In genomic region chr17:43701318-43701743, GRCh38 we compare ENCODE assay signal across 8 cellular contexts. TPM values are rescaled to one million over a fixed set of nuclear protein-coding genes. Genes with fewer than 3 reads are reported as not detected.
DNase-seq lines count a peak whose midpoint lies in the region; ATAC-seq, FAIRE-seq and TF ChIP-seq lines count a peak whose summit lies in the region.

No MANE protein-coding gene starts in this region.

- intact Hi-C loops in gastrocnemius medialis (cut with DNase I; ENCODE audit: low total_unique reads): no loop called here
- intact Hi-C loops in prostate gland (cut with DNase I): no loop called here

- peak overlapping the region; percentile 48 for H3K4me2 ChIP-seq in Loucy (ENCODE audit: low read depth, low read length, poor library complexity, severe bottlenecking)
- peak overlapping the region; percentile 24 for H3K4me2 ChIP-seq in skeletal muscle satellite cell (ENCODE audit: low read length)

- no peaks in the 10 kb centered on the region for H4K20me1 ChIP-seq in Loucy (ENCODE audit: insufficient read depth, low read length, poor library complexity, severe bottlenecking)

- FAIRE-seq in GM12891 (lab: Jason Lieb, UNC): peak; percentile 96

- H3K36me3 Mint-ChIP-seq in activated naive CD4-positive, alpha-beta T cell treated with anti-CD3 and anti-CD28 coated beads, Interleukin-2, amount 50 U/mL, for 72 hours: peaks cover 0 to 7% of the 10 kb centered on the region in 2 donors

- H3K9me3 Mint-ChIP-seq in activated naive CD4-positive, alpha-beta T cell treated with anti-CD3 and anti-CD28 coated beads, Interleukin-2, amount 50 U/mL, for 72 hours: no peaks in the 10 kb centered on the region

- H3K4me3 ChIP-seq in Loucy (ENCODE audit: low read length, poor library complexity, severe bottlenecking) (no peak overlapping the region), skeletal muscle satellite cell (ENCODE audit: low read length) (no peak overlapping the region), gastrocnemius medialis (no peak overlapping the region), prostate gland (no peak overlapping the region)

- WGBS in prostate gland: 80% methylated on average over 16 of the region's 16 CpGs

- H3K36me3 ChIP-seq in Loucy (ENCODE audit: insufficient read depth, low read length) (no peaks in the 10 kb centered on the region), skeletal muscle satellite cell (ENCODE audit: insufficient read depth, low read length) (no peaks in the 10 kb centered on the region), gastrocnemius medialis (no peaks in the 10 kb centered on the region), prostate gland (no peaks in the 10 kb centered on the region)

- ATAC-seq in activated naive CD4-positive, alpha-beta T cell treated with anti-CD3 and anti-CD28 coated beads, Interleukin-2, amount 50 U/mL, for 72 hours: peak; percentile 83 to 88
- no peak for ATAC-seq in gastrocnemius medialis

- TF ChIP-seq CTCF in Loucy (conservative IDR thresholded peaks at IDR 0.05; ENCODE audit: low read length) (no peak), gastrocnemius medialis (IDR thresholded peaks at IDR 0.05 in 4 of 5, conservative IDR thresholded peaks at IDR 0.05 in 1 of 5) (no peak), prostate gland (IDR thresholded peaks at IDR 0.05) (no peak)

- H2AFZ ChIP-seq in Loucy (ENCODE audit: low read length): no peak overlapping the region

- no peaks in the 10 kb centered on the region for H3F3A ChIP-seq in Loucy (ENCODE audit: low read depth)

- H3K27me3 ChIP-seq in Loucy (ENCODE audit: insufficient read depth, low read length, poor library complexity, severe bottlenecking) (peaks cover 40% of the 10 kb centered on the region), skeletal muscle satellite cell (ENCODE audit: control insufficient read depth, insufficient read depth, low read length) (peaks cover 18% of the 10 kb centered on the region), gastrocnemius medialis (no peaks in the 10 kb centered on the region), prostate gland (replicated peaks; ENCODE audit: insufficient read depth) (no peaks in the 10 kb centered on the region)

- peak overlapping the region in 1 of 2 donors; percentile 33 for H3K27ac Mint-ChIP-seq in activated naive CD4-positive, alpha-beta T cell treated with anti-CD3 and anti-CD28 coated beads, Interleukin-2, amount 50 U/mL, for 72 hours

- in situ Hi-C loops in gastrocnemius medialis (cut with MboI; ENCODE audit: low sequenced_read_pairs in 4 of 4): no loop called here

- TF ChIP-seq POLR2A in GM12891 (IDR thresholded peaks at IDR 0.05; ENCODE audit: low read depth, low read length) (no peak), gastrocnemius medialis (IDR thresholded peaks at IDR 0.05) (no peak), prostate gland (IDR thresholded peaks at IDR 0.05) (no peak)

- H3K9me2 ChIP-seq in Loucy (replicated peaks; ENCODE audit: low read depth, low read length): no peaks in the 10 kb centered on the region

- H3K27ac ChIP-seq in gastrocnemius medialis (peak overlapping the region in 1 of 4 donors; percentile 38), prostate gland (no peak overlapping the region)

- DNase-seq in GM12891 (ENCODE audit: insufficient read length, low spot score): peak; percentile 49
- DNase-seq in activated naive CD4-positive, alpha-beta T cell treated with anti-CD3 and anti-CD28 coated beads, Interleukin-2, amount 50 U/mL, for 72 hours (ENCODE audit: low spot score in 2 of 2): peak; percentile 51 to 72
- no peak for DNase-seq in gastrocnemius medialis
- DNase-seq in NCI-H774 (lab: John Stamatoyannopoulos, UW): no peak
- no peak for DNase-seq in DMS153 treated with DMSO at 0.1 percent for 48 hours (lab: John Stamatoyannopoulos, UW; ENCODE audit: unreplicated experiment)
- DNase-seq in prostate gland (ENCODE audit: low spot score): no peak

- no peaks in the 10 kb centered on the region for H3K9me3 ChIP-seq in Loucy (ENCODE audit: insufficient read depth, low read depth, low read length)
- H3K9me3 ChIP-seq in skeletal muscle satellite cell (replicated peaks; ENCODE audit: low read length): no peaks in the 10 kb centered on the region
- no peaks in the 10 kb centered on the region for H3K9me3 ChIP-seq in gastrocnemius medialis
- no peaks in the 10 kb centered on the region for H3K9me3 ChIP-seq in prostate gland

- H3K4me1 ChIP-seq in Loucy (ENCODE audit: insufficient read depth, low read length, poor library complexity, severe bottlenecking): peaks cover 10% of the 10 kb centered on the region
- peaks cover 25% of the 10 kb centered on the region for H3K4me1 ChIP-seq in skeletal muscle satellite cell (ENCODE audit: control insufficient read depth, insufficient read depth, low read length)
- H3K4me1 ChIP-seq in gastrocnemius medialis: peaks cover 5 to 18% of the 10 kb centered on the region in 2 donors
- H3K4me1 ChIP-seq in prostate gland (replicated peaks): no peaks in the 10 kb centered on the region

- H3K9ac ChIP-seq in Loucy (ENCODE audit: low read depth, low read length, poor library complexity, severe bottlenecking) (no peak overlapping the region), skeletal muscle satellite cell (ENCODE audit: low read depth, low read length) (peak overlapping the region; percentile 35)

- no peaks in the 10 kb centered on the region for H3K79me2 ChIP-seq in Loucy (ENCODE audit: insufficient read depth, low read length)

TF ChIP-seq in GM12891, 5 proteins besides CTCF, POLR2A, EP300 and RAD21:
- TF ChIP-seq POU2F2 (IDR thresholded peaks at IDR 0.05; ENCODE audit: low read depth, low read length) (peak; percentile 73), POLR2AphosphoS5 (IDR thresholded peaks at IDR 0.05; ENCODE audit: low read depth, low read length) (no peak)

RNA-seq across cellular contexts. Expression of gene MEOX1, which starts 39.6 kb away (rescaled TPM):
- 0.05 TPM for polyA plus RNA-seq in GM12891 (2012; ENCODE audit: low read depth, missing spikeins)
- 1 to 10 TPM in 1 of 2 donors, under 1 TPM in 1; 0.11 to 1.2 TPM for total RNA-seq in activated naive CD4-positive, alpha-beta T cell treated with anti-CD3 and anti-CD28 coated beads, Interleukin-2, amount 50 U/mL, for 72 hours
- total RNA-seq in skeletal muscle satellite cell (2012; rRNA removed): not detected in 2 replicates
- total RNA-seq in gastrocnemius medialis (10 to 100 TPM in 1 of 4 donors, 1 to 10 TPM in 3; 4.0 to 12.2 (median 8.8) TPM), prostate gland (1 to 10 TPM; 3.4 to 6.1 TPM)

RNA-seq across cellular contexts. Expression of gene SOST, which starts 57.3 kb away (rescaled TPM):
- not detected for polyA plus RNA-seq in GM12891 (2012; ENCODE audit: low read depth, missing spikeins)
- not detected for total RNA-seq in activated naive CD4-positive, alpha-beta T cell treated with anti-CD3 and anti-CD28 coated beads, Interleukin-2, amount 50 U/mL, for 72 hours
- not detected in 2 replicates for total RNA-seq in skeletal muscle satellite cell (2012; rRNA removed)
- total RNA-seq in gastrocnemius medialis: not detected
- under 1 TPM in 1 of 2 donors, not detected in 1; 0.18 TPM for total RNA-seq in prostate gland

Comparison
In these comparisons a context has a peak if more than half of its experiments do, and no peak if none do; other contexts are left out.
1. DNase-seq: peak in GM12891 (single experiment) and activated naive CD4-positive, alpha-beta T cell treated with anti-CD3 and anti-CD28 coated beads, Interleukin-2, amount 50 U/mL, for 72 hours (2 of 2); none in gastrocnemius medialis (0 of 2), NCI-H774 (single experiment), DMS153 treated with DMSO at 0.1 percent for 48 hours (single experiment) and prostate gland (single experiment).
2. ATAC-seq: peak in activated naive CD4-positive, alpha-beta T cell treated with anti-CD3 and anti-CD28 coated beads, Interleukin-2, amount 50 U/mL, for 72 hours (2 of 2); none in gastrocnemius medialis (0 of 2).